In the genomic region with DNA sequence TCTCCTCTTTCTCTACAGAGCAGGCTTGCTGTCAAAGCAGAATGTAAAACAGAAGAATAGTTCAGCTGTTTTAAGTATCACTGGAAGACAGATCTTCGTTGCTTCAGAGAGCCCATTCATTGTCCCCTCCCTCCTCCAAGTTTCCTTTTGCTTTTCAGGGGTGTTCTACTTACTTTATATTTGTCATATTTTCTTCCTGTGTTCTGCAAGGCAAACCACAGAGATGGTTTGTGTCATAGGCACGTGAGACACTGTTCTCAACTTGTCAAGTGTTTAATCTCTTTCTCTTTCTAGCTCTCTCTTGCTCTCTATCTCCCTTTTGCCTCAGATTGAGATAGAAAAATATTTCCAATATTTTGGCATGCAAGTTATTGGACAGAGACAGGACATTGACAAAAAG, we compare ENCODE assay signal across 1 cellular context.
A peak's percentile ranks its signal among the peaks of the same experiment; 100 is the strongest.
TF ChIP-seq lines count a peak whose summit lies in the region.

No MANE protein-coding gene starts in this region.

TF ChIP-seq in GM12878, 131 proteins besides CTCF, POLR2A, EP300 and RAD21 (continued from another document):
- TF ChIP-seq, protein P1, sequence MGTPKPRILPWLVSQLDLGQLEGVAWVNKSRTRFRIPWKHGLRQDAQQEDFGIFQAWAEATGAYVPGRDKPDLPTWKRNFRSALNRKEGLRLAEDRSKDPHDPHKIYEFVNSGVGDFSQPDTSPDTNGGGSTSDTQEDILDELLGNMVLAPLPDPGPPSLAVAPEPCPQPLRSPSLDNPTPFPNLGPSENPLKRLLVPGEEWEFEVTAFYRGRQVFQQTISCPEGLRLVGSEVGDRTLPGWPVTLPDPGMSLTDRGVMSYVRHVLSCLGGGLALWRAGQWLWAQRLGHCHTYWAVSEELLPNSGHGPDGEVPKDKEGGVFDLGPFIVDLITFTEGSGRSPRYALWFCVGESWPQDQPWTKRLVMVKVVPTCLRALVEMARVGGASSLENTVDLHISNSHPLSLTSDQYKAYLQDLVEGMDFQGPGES (IDR thresholded peaks at IDR 0.05) = no peak
- TF ChIP-seq ATF7 (IDR thresholded peaks at IDR 0.05; ENCODE audit: low read depth) (peak; percentile 71), RAD51 (IDR thresholded peaks at IDR 0.05) (peak; percentile 47)
- TF ChIP-seq, protein P2, sequence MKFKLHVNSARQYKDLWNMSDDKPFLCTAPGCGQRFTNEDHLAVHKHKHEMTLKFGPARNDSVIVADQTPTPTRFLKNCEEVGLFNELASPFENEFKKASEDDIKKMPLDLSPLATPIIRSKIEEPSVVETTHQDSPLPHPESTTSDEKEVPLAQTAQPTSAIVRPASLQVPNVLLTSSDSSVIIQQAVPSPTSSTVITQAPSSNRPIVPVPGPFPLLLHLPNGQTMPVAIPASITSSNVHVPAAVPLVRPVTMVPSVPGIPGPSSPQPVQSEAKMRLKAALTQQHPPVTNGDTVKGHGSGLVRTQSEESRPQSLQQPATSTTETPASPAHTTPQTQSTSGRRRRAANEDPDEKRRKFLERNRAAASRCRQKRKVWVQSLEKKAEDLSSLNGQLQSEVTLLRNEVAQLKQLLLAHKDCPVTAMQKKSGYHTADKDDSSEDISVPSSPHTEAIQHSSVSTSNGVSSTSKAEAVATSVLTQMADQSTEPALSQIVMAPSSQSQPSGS (IDR thresholded peaks at IDR 0.05; ENCODE audit: low read length) = no peak
- TF ChIP-seq, protein P3, sequence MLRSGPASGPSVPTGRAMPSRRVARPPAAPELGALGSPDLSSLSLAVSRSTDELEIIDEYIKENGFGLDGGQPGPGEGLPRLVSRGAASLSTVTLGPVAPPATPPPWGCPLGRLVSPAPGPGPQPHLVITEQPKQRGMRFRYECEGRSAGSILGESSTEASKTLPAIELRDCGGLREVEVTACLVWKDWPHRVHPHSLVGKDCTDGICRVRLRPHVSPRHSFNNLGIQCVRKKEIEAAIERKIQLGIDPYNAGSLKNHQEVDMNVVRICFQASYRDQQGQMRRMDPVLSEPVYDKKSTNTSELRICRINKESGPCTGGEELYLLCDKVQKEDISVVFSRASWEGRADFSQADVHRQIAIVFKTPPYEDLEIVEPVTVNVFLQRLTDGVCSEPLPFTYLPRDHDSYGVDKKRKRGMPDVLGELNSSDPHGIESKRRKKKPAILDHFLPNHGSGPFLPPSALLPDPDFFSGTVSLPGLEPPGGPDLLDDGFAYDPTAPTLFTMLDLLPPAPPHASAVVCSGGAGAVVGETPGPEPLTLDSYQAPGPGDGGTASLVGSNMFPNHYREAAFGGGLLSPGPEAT (IDR thresholded peaks at IDR 0.05; ENCODE audit: low read depth) = 0 out of 2 replicates have a peak, but pooled peaks have one; percentile 15
